Comparison of ENCODE assay signal across 28 cellular contexts in genomic region chr2:5897249-5897648, GRCh38.
"Had no signal": no experiment of that assay in that cellular context is flagged by ENCODE, and none has a peak within 500 bp of the region (broad histone marks: within the 10 kb centered on the region; RNA-seq: fewer than 3 reads in every experiment).

No MANE protein-coding gene starts in this region.

- H3K27ac Mint-ChIP-seq: stimulated activated effector memory CD8-positive, alpha-beta T cell treated with anti-CD3 and anti-CD28 coated beads, Interleukin-12 subunit alpha, Interleukin-12 subunit beta, amount 100 ng/mL, for 72 hours; stimulated activated memory B cell treated with anti-CD40 and anti-IgM and Interleukin-4, amounts not matched to agents 10 μg/mL and 1 μg/mL and 100 μg/mL, for 72 hours; stimulated activated naive B cell treated with anti-CD40 and anti-IgM and Interleukin-4, amounts not matched to agents 10 μg/mL and 1 μg/mL and 100 μg/mL, for 72 hours; stimulated activated naive CD8-positive, alpha-beta T cell treated with anti-CD3 and anti-CD28 coated beads, Interleukin-15, amount 100 ng/mL, for 72 hours; stimulated activated naive CD8-positive, alpha-beta T cell treated with anti-CD3 and anti-CD28 coated beads, Interleukin-15, Interleukin-2, amounts not matched to agents 100 ng/mL and 50 ng/mL, for 24 hours; type B pancreatic cell had no signal

- H3K4me1 Mint-ChIP-seq: stimulated activated effector memory CD8-positive, alpha-beta T cell treated with anti-CD3 and anti-CD28 coated beads, Interleukin-12 subunit alpha, Interleukin-12 subunit beta, amount 100 ng/mL, for 72 hours; stimulated activated memory B cell treated with anti-CD40 and anti-IgM and Interleukin-4, amounts not matched to agents 10 μg/mL and 1 μg/mL and 100 μg/mL, for 72 hours; stimulated activated naive B cell treated with anti-CD40 and anti-IgM and Interleukin-4, amounts not matched to agents 10 μg/mL and 1 μg/mL and 100 μg/mL, for 72 hours; stimulated activated naive CD8-positive, alpha-beta T cell treated with anti-CD3 and anti-CD28 coated beads, Interleukin-15, amount 100 ng/mL, for 72 hours had no signal

- H3K36me3 Mint-ChIP-seq: stimulated activated effector memory CD8-positive, alpha-beta T cell treated with anti-CD3 and anti-CD28 coated beads, Interleukin-12 subunit alpha, Interleukin-12 subunit beta, amount 100 ng/mL, for 72 hours; stimulated activated memory B cell treated with anti-CD40 and anti-IgM and Interleukin-4, amounts not matched to agents 10 μg/mL and 1 μg/mL and 100 μg/mL, for 72 hours; stimulated activated naive B cell treated with anti-CD40 and anti-IgM and Interleukin-4, amounts not matched to agents 10 μg/mL and 1 μg/mL and 100 μg/mL, for 72 hours; type B pancreatic cell had no signal

- H3K27me3 Mint-ChIP-seq: stimulated activated memory B cell treated with anti-CD40 and anti-IgM and Interleukin-4, amounts not matched to agents 10 μg/mL and 1 μg/mL and 100 μg/mL, for 72 hours; stimulated activated naive B cell treated with anti-CD40 and anti-IgM and Interleukin-4, amounts not matched to agents 10 μg/mL and 1 μg/mL and 100 μg/mL, for 72 hours; stimulated activated naive CD8-positive, alpha-beta T cell treated with anti-CD3 and anti-CD28 coated beads, Interleukin-15, amount 100 ng/mL, for 72 hours; stimulated activated naive CD8-positive, alpha-beta T cell treated with anti-CD3 and anti-CD28 coated beads, Interleukin-15, Interleukin-2, amounts not matched to agents 100 ng/mL and 50 ng/mL, for 24 hours; type B pancreatic cell had no signal

- DNase-seq: stimulated activated CD4-positive, alpha-beta T cell treated with anti-CD3 and anti-CD28 coated beads, Interleukin-2, amount 100 ng/mL, for 48 hours; stimulated activated CD4-positive, alpha-beta T cell treated with anti-CD3 and anti-CD28 coated beads, Interleukin-4, amount 100 ng/mL, for 1 hour; stimulated activated CD4-positive, alpha-beta T cell treated with anti-CD3 and anti-CD28 coated beads, Interleukin-4, amount 100 ng/mL, for 24 hours; stimulated activated CD4-positive, alpha-beta T cell treated with anti-CD3 and anti-CD28 coated beads, Interleukin-4, amount 100 ng/mL, for 4 hours; stimulated activated CD8-positive, alpha-beta memory T cell treated with anti-CD3 and anti-CD28 coated beads, Interleukin-4, amount 100 ng/mL, for 48 hours; stimulated activated naive B cell treated with anti-CD40 and anti-IgM and Interleukin-4, amounts not matched to agents 10 μg/mL and 1 μg/mL and 100 μg/mL, for 72 hours; stimulated activated naive CD4-positive, alpha-beta T cell; stimulated activated naive CD4-positive, alpha-beta T cell treated with Interleukin-2 at 50 U/mL for 16 hours; stimulated activated naive CD8-positive, alpha-beta T cell treated with anti-CD3 and anti-CD28 coated beads, Interleukin-15, amount 100 ng/mL, for 72 hours; stimulated activated naive CD8-positive, alpha-beta T cell treated with anti-CD3 and anti-CD28 coated beads, Interleukin-15, Interleukin-2, amounts not matched to agents 100 U/mL and 50 U/mL, for 24 hours; stomach; substantia nigra; testis; thyroid gland; tibial artery; transverse colon; trophoblast cell; upper lobe of left lung; upper lobe of right lung; uterus had no signal

- H3K27ac ChIP-seq: stomach, suprapubic skin, testis, thoracic aorta, thyroid gland, tibial artery, tibial nerve, transverse colon, upper lobe of left lung, upper lobe of right lung, uterus, vagina had no signal

- H3K4me3 Mint-ChIP-seq: stimulated activated effector memory CD8-positive, alpha-beta T cell treated with anti-CD3 and anti-CD28 coated beads, Interleukin-12 subunit alpha, Interleukin-12 subunit beta, amount 100 ng/mL, for 72 hours; stimulated activated memory B cell treated with anti-CD40 and anti-IgM and Interleukin-4, amounts not matched to agents 10 μg/mL and 1 μg/mL and 100 μg/mL, for 72 hours; stimulated activated naive B cell treated with anti-CD40 and anti-IgM and Interleukin-4, amounts not matched to agents 10 μg/mL and 1 μg/mL and 100 μg/mL, for 72 hours; stimulated activated naive CD8-positive, alpha-beta T cell treated with anti-CD3 and anti-CD28 coated beads, Interleukin-15, amount 100 ng/mL, for 72 hours; stimulated activated naive CD8-positive, alpha-beta T cell treated with anti-CD3 and anti-CD28 coated beads, Interleukin-15, Interleukin-2, amounts not matched to agents 100 ng/mL and 50 ng/mL, for 24 hours; type B pancreatic cell had no signal

- H3K4me1 ChIP-seq: stomach, suprapubic skin, testis, thyroid gland, tibial artery, tibial nerve, transverse colon, upper lobe of left lung, upper lobe of right lung, uterus, vagina had no signal

- H3K36me3 ChIP-seq: stomach, suprapubic skin, thoracic aorta, thyroid gland, tibial artery, tibial nerve, transverse colon, upper lobe of left lung, upper lobe of right lung, uterus, vagina had no signal

- H3K27me3 ChIP-seq: stomach, suprapubic skin, testis, thyroid gland, tibial artery, tibial nerve, transverse colon, upper lobe of left lung, upper lobe of right lung, uterus, vagina had no signal

- ATAC-seq: stimulated activated effector memory CD8-positive, alpha-beta T cell treated with anti-CD3 and anti-CD28 coated beads, Interleukin-12 subunit alpha, Interleukin-12 subunit beta, amount 100 ng/mL, for 72 hours; stimulated activated memory B cell treated with anti-CD40 and anti-IgM and Interleukin-4, amounts not matched to agents 10 μg/mL and 1 μg/mL and 100 μg/mL, for 72 hours; stimulated activated naive B cell treated with anti-CD40 and anti-IgM and Interleukin-4, amounts not matched to agents 10 μg/mL and 1 μg/mL and 100 μg/mL, for 72 hours; stimulated activated naive CD8-positive, alpha-beta T cell treated with anti-CD3 and anti-CD28 coated beads, Interleukin-15, amount 100 ng/mL, for 72 hours; stimulated activated naive CD8-positive, alpha-beta T cell treated with anti-CD3 and anti-CD28 coated beads, Interleukin-15, Interleukin-2, amounts not matched to agents 100 U/mL and 50 U/mL, for 24 hours; upper lobe of right lung had no signal

- H3K9me3 ChIP-seq: stomach, suprapubic skin, testis, thoracic aorta, thyroid gland, tibial artery, tibial nerve, transverse colon, upper lobe of right lung, uterus, vagina had no signal

- H3K4me3 ChIP-seq: stomach, suprapubic skin, testis, thoracic aorta, thyroid gland, tibial artery, tibial nerve, transverse colon, upper lobe of left lung, upper lobe of right lung, uterus, vagina had no signal
